Comparison of ENCODE assay signal across 18 cellular contexts in the genomic region with DNA sequence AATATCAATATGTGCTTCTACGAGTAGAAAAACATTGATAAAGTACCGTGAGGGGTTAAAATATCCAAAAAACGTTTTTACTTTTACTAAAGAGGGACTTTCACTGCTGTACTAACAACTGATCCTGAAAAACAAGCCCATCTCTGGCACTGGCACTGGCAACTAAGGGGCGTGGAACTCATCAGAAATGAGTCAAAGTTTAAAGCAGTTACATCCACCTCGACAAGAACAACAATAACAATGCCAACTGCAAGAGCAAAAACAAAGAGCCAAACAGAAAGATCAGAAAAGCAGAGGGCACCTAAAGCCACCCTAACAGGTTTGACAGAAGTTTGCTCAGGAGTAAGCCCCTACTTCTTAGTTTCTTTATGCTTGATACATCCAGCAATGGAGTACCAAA. TPM values are rescaled to one million over a fixed set of nuclear protein-coding genes. Genes with fewer than 3 reads are reported as not detected.
A peak's percentile ranks its signal among the peaks of the same experiment; 100 is the strongest.
DNase-seq lines count a peak whose midpoint lies in the region; ATAC-seq, FAIRE-seq and TF ChIP-seq lines count a peak whose summit lies in the region.
"Had no signal": no experiment of that assay in that cellular context is flagged by ENCODE, and none has a peak within 500 bp of the region (broad histone marks: within the 10 kb centered on the region; RNA-seq: fewer than 3 reads in every experiment).

No MANE protein-coding gene starts in this region.

- no peak overlapping the region for H2AFZ ChIP-seq in endothelial cell of umbilical vein (ENCODE audit: low read depth, low read length)

- no peak for TF ChIP-seq POLR2A in endothelial cell of umbilical vein (IDR thresholded peaks at IDR 0.05; ENCODE audit: low read depth, low read length)

- no peak overlapping the region for H3K27ac ChIP-seq in endothelial cell of umbilical vein (ENCODE audit: insufficient read depth, low read depth, low read length)
- H3K27ac ChIP-seq: upper lobe of right lung had no signal

- H3K36me3 ChIP-seq in MG63 (peaks cover 7% of the 10 kb centered on the region), endothelial cell of umbilical vein (ENCODE audit: control insufficient read depth in 2 of 2, extremely low read depth in 1 of 2, insufficient read depth in 2 of 2, low read length in 2 of 2) (peaks cover 3 to 14% of the 10 kb centered on the region in 2 experiments)

- H3K79me2 ChIP-seq in endothelial cell of umbilical vein (ENCODE audit: control insufficient read depth, insufficient read depth, low read length), result peaks cover 51% of the 10 kb centered on the region

- POLR2A ChIA-PET in endothelial cell of umbilical vein (lab: Charles Lee), result no interaction called here

- CTCF ChIA-PET in endothelial cell of umbilical vein (lab: Charles Lee), result interaction anchor here (1.4 to 1.7 kb wide), 4 partner anchors 12 to 83 kb away, joined by 3 to 6 read pairs (median 4); partner anchors contain the start of genes MBTPS1 and TAF1C

- ATAC-seq in HG03108 (IDR thresholded peaks at IDR 0.05; ENCODE audit: unreplicated experiment), result no peak
- no peak for ATAC-seq in HG03378 (IDR thresholded peaks at IDR 0.05; ENCODE audit: unreplicated experiment)
- ATAC-seq: HCT116, upper lobe of right lung had no signal

- dilution Hi-C loops in endothelial cell of umbilical vein (cut with MboI; ENCODE audit: extremely low pct_ligation_motif_present, low sequenced_read_pairs), result no loop called here

- intact Hi-C loops in endothelial cell of umbilical vein (cut with micrococcal nuclease), result no loop called here

- H3K4me2 ChIP-seq in endothelial cell of umbilical vein (ENCODE audit: insufficient read depth, low read length), result no peak overlapping the region

- H3K4me3 ChIP-seq in AG10803 (ENCODE audit: low read length), result no peak overlapping the region
- no peak overlapping the region for H3K4me3 ChIP-seq in MG63
- no peak overlapping the region for H3K4me3 ChIP-seq in endothelial cell of umbilical vein (replicated peaks in 1 of 3; ENCODE audit: insufficient read depth in 1 of 3, low read depth in 1 of 3, low read length in 3 of 3)
- H3K4me3 ChIP-seq: upper lobe of right lung had no signal

- DNase-seq in AG10803 (ENCODE audit: low read depth) (peak; percentile 30), MG63 (peak; percentile 43), endothelial cell of umbilical vein (ENCODE audit: low read depth, low spot score) (peak; percentile 17), myocyte (ENCODE audit: low read depth) (peak; percentile 8), NCI-H226 (no peak), A172 (ENCODE audit: low spot score) (no peak)
- DNase-seq: activated naive CD8-positive, alpha-beta T cell treated with anti-CD3 and anti-CD28 coated beads, Interleukin-2, amount 10 ng/mL, durations not matched to agents 7 days and 5 days; Calu3; NCI-H1092 treated with DMSO at 0.1 percent for 48 hours; NCI-H82; small intestine; upper lobe of right lung had no signal

- BruUV-seq in endothelial cell of umbilical vein (replicated peaks; lab: Mats Ljungman, UMichigan), result no TSS peak

- peak; percentile 58 for FAIRE-seq in endothelial cell of umbilical vein (lab: Jason Lieb, UNC)
- FAIRE-seq: endometrium, small intestine had no signal

- H3K27me3 ChIP-seq in MG63, result no peaks in the 10 kb centered on the region
- no peaks in the 10 kb centered on the region for H3K27me3 ChIP-seq in endothelial cell of umbilical vein (ENCODE audit: control insufficient read depth in 2 of 2, insufficient read depth in 2 of 2, low read length in 2 of 2)
- H3K27me3 ChIP-seq: upper lobe of right lung had no signal

- no peak for TF ChIP-seq CTCF in AG10803 (conservative IDR thresholded peaks at IDR 0.05; ENCODE audit: low read length)
- no peak for TF ChIP-seq CTCF in endothelial cell of umbilical vein (IDR thresholded peaks at IDR 0.05; ENCODE audit: extremely low read depth in 1 of 2, insufficient read depth in 1 of 2, low read depth in 1 of 2, low read length in 2 of 2)

- H4K20me1 ChIP-seq in endothelial cell of umbilical vein (replicated peaks; ENCODE audit: control insufficient read depth, extremely low read depth, insufficient read depth, low read length), result peaks cover 2% of the 10 kb centered on the region

- no peaks in the 10 kb centered on the region for H3K4me1 ChIP-seq in endothelial cell of umbilical vein (ENCODE audit: control insufficient read depth, extremely low read depth, insufficient read depth, low read length)

- H3K9me1 ChIP-seq in endothelial cell of umbilical vein (replicated peaks; ENCODE audit: control insufficient read depth, extremely low read depth, insufficient read depth, low read length), result no peaks in the 10 kb centered on the region

- H3K9ac ChIP-seq in endothelial cell of umbilical vein (replicated peaks; ENCODE audit: extremely low read depth, insufficient read depth, low read length), result no peak overlapping the region

- H3K9me3 ChIP-seq in MG63 (no peaks in the 10 kb centered on the region), endothelial cell of umbilical vein (replicated peaks; ENCODE audit: control insufficient read depth, insufficient read depth, low read length) (no peaks in the 10 kb centered on the region)
- H3K9me3 ChIP-seq: upper lobe of right lung had no signal

TF ChIP-seq in endothelial cell of umbilical vein, 7 proteins besides CTCF, POLR2A, EP300 and RAD21:
- no peak for TF ChIP-seq GATA2 (IDR thresholded peaks at IDR 0.05; ENCODE audit: insufficient read depth, insufficient read length, low read depth, low read length)
- TF ChIP-seq FOS (IDR thresholded peaks at IDR 0.05; ENCODE audit: borderline replicate concordance, insufficient read depth, low read length), result no peak

RNA-seq across cellular contexts. Expression of gene MBTPS1, which starts 13.1 kb away (rescaled TPM):
- 57.3 and 66.2 TPM in 2 replicates for total RNA-seq in MG63 (2014; rRNA removed; shearing (Covaris generic); ENCODE audit: low replicate concordance)
- total RNA-seq in endothelial cell of umbilical vein (93.0 and 99.6 TPM in 2 replicates), myocyte (42.1 and 53.5 TPM in 2 replicates)
- 63.9 and 82.3 TPM in 2 replicates for polyA plus RNA-seq in endothelial cell of umbilical vein
- polyA plus RNA-seq in endothelial cell of umbilical vein (2011; cell fraction: cytosol; rRNA removed), result 67.6 and 75.3 TPM in 2 replicates
- 140 TPM in 2 replicates for polyA plus RNA-seq in endothelial cell of umbilical vein (2011; cell fraction: nucleus; rRNA removed)
- polyA plus RNA-seq in endothelial cell of umbilical vein (2012), result 91.4 and 97.4 TPM in 2 replicates
- polyA minus RNA-seq in endothelial cell of umbilical vein, result 133 and 171 TPM in 2 replicates
- polyA minus RNA-seq in endothelial cell of umbilical vein (2011; cell fraction: cytosol; rRNA and poly(A)+ RNA removed), result 63.8 TPM
- 137 and 175 TPM in 2 replicates for polyA minus RNA-seq in endothelial cell of umbilical vein (2011; cell fraction: nucleus; rRNA and poly(A)+ RNA removed)
- 69.7 TPM for polyA plus RNA-seq in myocyte (2012)
- 74.5 and 86.0 TPM in 2 replicates for total RNA-seq in A172 (2014; rRNA removed; shearing (Covaris generic))

RNA-seq across cellular contexts. Expression of gene HSDL1, which starts 41.3 kb away (rescaled TPM):
- 5.0 and 7.0 TPM in 2 replicates for total RNA-seq in MG63 (2014; rRNA removed; shearing (Covaris generic); ENCODE audit: low replicate concordance)
- 26.1 and 27.9 TPM in 2 replicates for total RNA-seq in endothelial cell of umbilical vein
- polyA plus RNA-seq in endothelial cell of umbilical vein, result 15.7 and 19.9 TPM in 2 replicates
- 13.7 and 17.3 TPM in 2 replicates for polyA plus RNA-seq in endothelial cell of umbilical vein (2011; cell fraction: cytosol; rRNA removed)
- polyA plus RNA-seq in endothelial cell of umbilical vein (2011; cell fraction: nucleus; rRNA removed), result 35.9 and 46.6 TPM in 2 replicates
- polyA plus RNA-seq in endothelial cell of umbilical vein (2012), result 27.0 and 29.3 TPM in 2 replicates
- 26.8 and 34.5 TPM in 2 replicates for polyA minus RNA-seq in endothelial cell of umbilical vein
- polyA minus RNA-seq in endothelial cell of umbilical vein (2011; cell fraction: cytosol; rRNA and poly(A)+ RNA removed), result 9.4 TPM
- polyA minus RNA-seq in endothelial cell of umbilical vein (2011; cell fraction: nucleus; rRNA and poly(A)+ RNA removed), result 15.0 and 18.7 TPM in 2 replicates
- total RNA-seq in myocyte, result 31.8 and 35.0 TPM in 2 replicates
- polyA plus RNA-seq in myocyte (2012), result 15.5 TPM
- total RNA-seq in A172 (2014; rRNA removed; shearing (Covaris generic)), result 45.8 and 56.5 TPM in 2 replicates

RNA-seq across cellular contexts. Expression of gene DNAAF1, which starts 41.4 kb away (rescaled TPM):
- total RNA-seq in MG63 (2014; rRNA removed; shearing (Covaris generic); ENCODE audit: low replicate concordance), result not detected in 2 replicates
- total RNA-seq in endothelial cell of umbilical vein, result not detected in 2 replicates
- polyA plus RNA-seq in endothelial cell of umbilical vein, result 0.01 TPM in 1 of 2 replicates, not detected in the other
- polyA plus RNA-seq in endothelial cell of umbilical vein (2011; cell fraction: cytosol; rRNA removed), result 0.08 TPM in 1 of 2 replicates, not detected in the other
- polyA plus RNA-seq in endothelial cell of umbilical vein (2011; cell fraction: nucleus; rRNA removed), result 0.20 and 0.29 TPM in 2 replicates
- polyA plus RNA-seq in endothelial cell of umbilical vein (2012), result 0.40 and 0.87 TPM in 2 replicates
- not detected in 2 replicates for polyA minus RNA-seq in endothelial cell of umbilical vein
- not detected for polyA minus RNA-seq in endothelial cell of umbilical vein (2011; cell fraction: cytosol; rRNA and poly(A)+ RNA removed)
- polyA minus RNA-seq in endothelial cell of umbilical vein (2011; cell fraction: nucleus; rRNA and poly(A)+ RNA removed), result not detected in 2 replicates
- total RNA-seq in myocyte, result not detected in 2 replicates
- 0.33 TPM for polyA plus RNA-seq in myocyte (2012)
- total RNA-seq in A172 (2014; rRNA removed; shearing (Covaris generic)), result 0.41 and 0.88 TPM in 2 replicates
- total RNA-seq: activated naive CD8-positive, alpha-beta T cell treated with anti-CD3 and anti-CD28 coated beads, Interleukin-2, amount 10 ng/mL, durations not matched to agents 7 days and 5 days; Calu3; kidney epithelial cell; T-helper 2 cell treated with Interferon-gamma antibody and Interleukin-4, amounts not matched to agents 100 ng/mL and 5 ng/mL, for 36 hours had no signal

Comparison
In these comparisons a context has a peak if more than half of its experiments do, and no peak if none do; other contexts are left out.
1. DNase-seq: peak in AG10803 (single experiment), MG63 (single experiment), endothelial cell of umbilical vein (single experiment) and myocyte (single experiment); none in NCI-H226 (single experiment) and A172 (single experiment).